ENCODE assay signal across 26 cellular contexts in genomic region chr1:244236721-244237120, GRCh38.
"Had no signal": no experiment of that assay in that cellular context is flagged by ENCODE, and none has a peak within 500 bp of the region (broad histone marks: within the 10 kb centered on the region; RNA-seq: fewer than 3 reads in every experiment).

No MANE protein-coding gene starts in this region.

- H3K9ac ChIP-seq: neural progenitor cell had no signal

- H3K4me2 ChIP-seq: neural progenitor cell had no signal

- H3K27me3 ChIP-seq: neural progenitor cell, right atrium auricular region, transverse colon, vagina had no signal

- H3K9me3 Mint-ChIP-seq: effector memory CD8-positive, alpha-beta T cell; immature natural killer cell; naive B cell; natural killer cell treated with Interleukin-12 subunit alpha and Interleukin-12 subunit beta and Interleukin-15 and Interleukin-18, amount 100 ng/mL, for 72 hours; neural progenitor cell; stimulated activated naive B cell treated with anti-CD40 and anti-IgM and Interleukin-4, amounts not matched to agents 10 μg/mL and 1 μg/mL and 100 μg/mL, for 72 hours; stimulated activated naive CD8-positive, alpha-beta T cell treated with anti-CD3 and anti-CD28 coated beads, Interleukin-15, Interleukin-2, amounts not matched to agents 100 ng/mL and 50 ng/mL, for 24 hours had no signal

- FAIRE-seq: endometrium had no signal

- H3K4me3 Mint-ChIP-seq: effector memory CD8-positive, alpha-beta T cell; immature natural killer cell; naive B cell; natural killer cell treated with Interleukin-12 subunit alpha and Interleukin-12 subunit beta and Interleukin-15 and Interleukin-18, amount 100 ng/mL, for 72 hours; neural progenitor cell; stimulated activated naive B cell treated with anti-CD40 and anti-IgM and Interleukin-4, amounts not matched to agents 10 μg/mL and 1 μg/mL and 100 μg/mL, for 72 hours; stimulated activated naive CD8-positive, alpha-beta T cell treated with anti-CD3 and anti-CD28 coated beads, Interleukin-15, Interleukin-2, amounts not matched to agents 100 ng/mL and 50 ng/mL, for 24 hours had no signal

- H3K4me1 Mint-ChIP-seq: immature natural killer cell had no signal

- H3K36me3 ChIP-seq: esophagus squamous epithelium, heart right ventricle, lower lobe of right lung, neural progenitor cell, prostate gland, right atrium auricular region, sigmoid colon, thoracic aorta, transverse colon, vagina had no signal

- H3K4me3 ChIP-seq: coronary artery, esophagus squamous epithelium, heart right ventricle, lower lobe of right lung, mucosa of descending colon, neural progenitor cell, prostate gland, right atrium auricular region, sigmoid colon, thoracic aorta, transverse colon, vagina had no signal

- DNase-seq: effector memory CD8-positive, alpha-beta T cell; erythroblast; esophagus squamous epithelium; foreskin melanocyte; glutamatergic neuron; heart right ventricle; hippocampal formation; immature natural killer cell; islet precursor cell; kidney glomerular epithelial cell; left ventricle myocardium superior; lower lobe of right lung; mucosa of descending colon; naive B cell; sigmoid colon; stimulated activated naive B cell treated with anti-CD40 and anti-IgM and Interleukin-4, amounts not matched to agents 10 μg/mL and 1 μg/mL and 100 μg/mL, for 72 hours; transverse colon had no signal

- ATAC-seq: effector memory CD8-positive, alpha-beta T cell; heart right ventricle; left ventricle myocardium superior; lower lobe of right lung; mucosa of descending colon; natural killer cell treated with Interleukin-12 subunit alpha and Interleukin-12 subunit beta and Interleukin-15 and Interleukin-18, amount 100 ng/mL, for 72 hours; stimulated activated naive B cell treated with anti-CD40 and anti-IgM and Interleukin-4, amounts not matched to agents 10 μg/mL and 1 μg/mL and 100 μg/mL, for 72 hours had no signal

- H3K36me3 Mint-ChIP-seq: naive B cell; natural killer cell treated with Interleukin-12 subunit alpha and Interleukin-12 subunit beta and Interleukin-15 and Interleukin-18, amount 100 ng/mL, for 72 hours; neural progenitor cell; stimulated activated naive B cell treated with anti-CD40 and anti-IgM and Interleukin-4, amounts not matched to agents 10 μg/mL and 1 μg/mL and 100 μg/mL, for 72 hours had no signal

- H2AFZ ChIP-seq: neural progenitor cell had no signal

- H3K27ac Mint-ChIP-seq: effector memory CD8-positive, alpha-beta T cell; naive B cell; natural killer cell treated with Interleukin-12 subunit alpha and Interleukin-12 subunit beta and Interleukin-15 and Interleukin-18, amount 100 ng/mL, for 72 hours; neural progenitor cell; stimulated activated naive B cell treated with anti-CD40 and anti-IgM and Interleukin-4, amounts not matched to agents 10 μg/mL and 1 μg/mL and 100 μg/mL, for 72 hours; stimulated activated naive CD8-positive, alpha-beta T cell treated with anti-CD3 and anti-CD28 coated beads, Interleukin-15, Interleukin-2, amounts not matched to agents 100 ng/mL and 50 ng/mL, for 24 hours had no signal

- H3K4me1 ChIP-seq: heart right ventricle, lower lobe of right lung, prostate gland, transverse colon had no signal

- H3K27ac ChIP-seq: coronary artery, esophagus squamous epithelium, heart right ventricle, lower lobe of right lung, neural progenitor cell, prostate gland, right atrium auricular region, sigmoid colon, thoracic aorta, transverse colon, vagina had no signal

- H3K27me3 Mint-ChIP-seq: stimulated activated naive CD8-positive, alpha-beta T cell treated with anti-CD3 and anti-CD28 coated beads, Interleukin-15, Interleukin-2, amounts not matched to agents 100 ng/mL and 50 ng/mL, for 24 hours had no signal

- H3K9me3 ChIP-seq: esophagus squamous epithelium, heart right ventricle, lower lobe of right lung, mucosa of descending colon, prostate gland, right atrium auricular region, sigmoid colon, thoracic aorta, transverse colon, vagina had no signal
